26 cellular contexts compared by ENCODE assay signal in the genomic region with DNA sequence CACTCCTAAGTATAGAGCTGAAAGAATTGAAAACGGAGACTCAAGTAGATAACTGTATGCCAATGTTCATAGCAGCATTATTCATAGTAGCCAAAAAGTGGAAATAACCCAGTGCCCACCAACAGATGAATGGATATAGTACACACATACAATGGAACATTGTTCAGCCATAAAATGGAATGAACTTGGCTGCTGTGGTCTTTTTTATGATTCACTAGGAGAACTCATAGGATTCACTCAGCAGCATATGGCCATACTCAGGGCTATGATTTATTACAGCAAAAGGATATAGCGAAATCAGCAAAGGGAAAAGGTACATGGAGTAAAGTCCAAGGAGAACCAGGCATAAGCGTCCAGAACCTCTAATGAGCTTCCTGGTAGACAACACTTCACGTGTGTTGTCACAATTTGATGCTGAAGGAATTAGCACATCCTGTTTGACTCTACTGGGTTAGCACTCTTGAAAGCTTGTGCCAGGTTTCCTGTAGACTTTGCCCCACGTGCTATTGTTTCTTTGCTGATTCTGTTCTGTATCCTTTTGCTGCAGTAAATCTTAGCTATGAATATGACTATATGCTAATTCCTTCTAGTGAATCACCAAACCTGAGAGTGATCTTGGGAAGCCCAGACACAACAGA. TPM values are rescaled to one million over a fixed set of nuclear protein-coding genes. Genes with fewer than 3 reads are reported as not detected.
A peak's percentile ranks its signal among the peaks of the same experiment; 100 is the strongest.
DNase-seq lines count a peak whose midpoint lies in the region; ATAC-seq, FAIRE-seq and TF ChIP-seq lines count a peak whose summit lies in the region.
"Had no signal": no experiment of that assay in that cellular context is flagged by ENCODE, and none has a peak within 500 bp of the region (broad histone marks: within the 10 kb centered on the region; RNA-seq: fewer than 3 reads in every experiment).

No MANE protein-coding gene starts in this region.

- no peak overlapping the region for H3K9ac ChIP-seq in K562 (ENCODE audit: insufficient read depth in 1 of 2, low read depth in 2 of 2, low read length in 2 of 2)

- peaks cover 4% of the 10 kb centered on the region for H3K4me1 Mint-ChIP-seq in activated T-cell treated with anti-CD3 and anti-CD28 coated beads, Interleukin-2, amount 50 U/mL, for 4 hours (ENCODE audit: low read depth)
- H3K4me1 Mint-ChIP-seq in activated T-cell treated with anti-CD3 and anti-CD28 coated beads, Interleukin-2, amount 50 U/mL, for 72 hours (ENCODE audit: low read depth), result no peaks in the 10 kb centered on the region

- H3K4me3 ChIP-seq in K562 (no peak overlapping the region), mucosa of descending colon (no peak overlapping the region)
- H3K4me3 ChIP-seq: GM23338, SK-N-MC had no signal

- no peaks in the 10 kb centered on the region for H3K36me3 Mint-ChIP-seq in activated T-cell treated with anti-CD3 and anti-CD28 coated beads, Interleukin-2, amount 50 U/mL, for 4 hours (ENCODE audit: insufficient read depth)
- H3K36me3 Mint-ChIP-seq in activated T-cell treated with anti-CD3 and anti-CD28 coated beads, Interleukin-2, amount 50 U/mL, for 72 hours (ENCODE audit: insufficient read depth in 2 of 2), result peaks cover 3 to 14% of the 10 kb centered on the region in 2 donors
- H3K36me3 Mint-ChIP-seq: CD8-positive, alpha-beta T cell; IgD-negative memory B cell had no signal

- no peak overlapping the region for H2AFZ ChIP-seq in K562 (ENCODE audit: low read depth, low read length)
- H2AFZ ChIP-seq: GM23338 had no signal

- no peak for FAIRE-seq in K562 (lab: Jason Lieb, UNC)
- FAIRE-seq: GM12891 had no signal

- 84% methylated on average over 5 of the region's 5 CpGs for WGBS in K562 (ENCODE audit: insufficient coverage, low coverage, missing lambda C conversion rate)

- H3K9me1 ChIP-seq in K562 (ENCODE audit: control insufficient read depth, insufficient read depth, low read length), result no peaks in the 10 kb centered on the region

- TF ChIP-seq RAD21 in K562 (CRISPR knock-in tag; conservative IDR thresholded peaks at IDR 0.05 in 1 of 2, IDR thresholded peaks at IDR 0.05 in 1 of 2), result no peak

- H3K27me3 Mint-ChIP-seq in activated T-cell treated with anti-CD3 and anti-CD28 coated beads, Interleukin-2, amount 50 U/mL, for 4 hours (ENCODE audit: low read depth), result no peaks in the 10 kb centered on the region
- no peaks in the 10 kb centered on the region for H3K27me3 Mint-ChIP-seq in activated T-cell treated with anti-CD3 and anti-CD28 coated beads, Interleukin-2, amount 50 U/mL, for 72 hours (ENCODE audit: low read depth)
- H3K27me3 Mint-ChIP-seq: IgD-negative memory B cell had no signal

- POLR2A ChIA-PET in K562 (lab: Yijun Ruan, JAX), result interaction anchor here (1.3 kb wide), 1 partner anchor 16 kb away, joined by 3 read pairs; a partner anchor contains a TSS

- no peak for DNase-seq in activated T-cell treated with anti-CD3 and anti-CD28 coated beads, Interleukin-2, amount 50 U/mL, for 4 hours
- DNase-seq in activated T-cell treated with anti-CD3 and anti-CD28 coated beads, Interleukin-2, amount 50 U/mL, for 72 hours, result no peak
- no peak for DNase-seq in K562 (ENCODE audit: extremely low read depth in 1 of 4, low spot score in 3 of 4)
- DNase-seq in mucosa of descending colon, result peak in 1 of 3 donors; percentile 50
- no peak for DNase-seq in NCI-H2196 (lab: John Stamatoyannopoulos, UW; ENCODE audit: unreplicated experiment)
- DNase-seq: AML-193; C1 segment of cervical spinal cord; CD8-positive, alpha-beta T cell; DND-41; HCEC 1CT; Karpas-422; NCI-H1694; NCI-H2171; NCI-H526 treated with DMSO at 0.1 percent for 48 hours; OCI-M1; RPMI8226; SHP77 had no signal

- no peak overlapping the region for H3K4me3 Mint-ChIP-seq in activated T-cell treated with anti-CD3 and anti-CD28 coated beads, Interleukin-2, amount 50 U/mL, for 4 hours
- H3K4me3 Mint-ChIP-seq in activated T-cell treated with anti-CD3 and anti-CD28 coated beads, Interleukin-2, amount 50 U/mL, for 72 hours, result no peak overlapping the region
- H3K4me3 Mint-ChIP-seq: CD8-positive, alpha-beta T cell; GM23338; IgD-negative memory B cell had no signal

- TF ChIP-seq CTCF in K562 (IDR thresholded peaks at IDR 0.05 in 2 of 3, conservative IDR thresholded peaks at IDR 0.05 in 1 of 3; ENCODE audit: insufficient read depth in 2 of 3, low read depth in 1 of 3, low read length in 3 of 3), result no peak
- no peak for TF ChIP-seq CTCF in mucosa of descending colon (IDR thresholded peaks at IDR 0.05)

- no peak for TF ChIP-seq POLR2A in K562 (conservative IDR thresholded peaks at IDR 0.05)

- intact Hi-C loops in K562 (cut with micrococcal nuclease), result no loop called here
- intact Hi-C loops in mucosa of descending colon (cut with DNase I, micrococcal nuclease), result no loop called here

- H3K9me3 Mint-ChIP-seq in activated T-cell treated with anti-CD3 and anti-CD28 coated beads, Interleukin-2, amount 50 U/mL, for 4 hours, result no peaks in the 10 kb centered on the region
- H3K9me3 Mint-ChIP-seq in activated T-cell treated with anti-CD3 and anti-CD28 coated beads, Interleukin-2, amount 50 U/mL, for 72 hours, result peaks cover 0 to 1% of the 10 kb centered on the region in 2 donors
- H3K9me3 Mint-ChIP-seq: CD8-positive, alpha-beta T cell; GM23338; IgD-negative memory B cell had no signal

- no peak overlapping the region for H3K27ac Mint-ChIP-seq in activated T-cell treated with anti-CD3 and anti-CD28 coated beads, Interleukin-2, amount 50 U/mL, for 72 hours
- H3K27ac Mint-ChIP-seq: CD8-positive, alpha-beta T cell; GM23338; IgD-negative memory B cell had no signal

- no peak for TF ChIP-seq EP300 in K562 (IDR thresholded peaks at IDR 0.05; ENCODE audit: low read length)

- H3K79me2 ChIP-seq in K562 (ENCODE audit: control insufficient read depth, insufficient read depth, low read length), result peaks cover 21% of the 10 kb centered on the region; the same call in 2 of the 3 replicates

- CTCF ChIA-PET in K562 (lab: Yijun Ruan, JAX; ENCODE audit: low intra/inter-chr PET ratio), result no interaction called here

- H3K36me3 ChIP-seq in K562 (ENCODE audit: control insufficient read depth, insufficient read depth, low read length) (peaks cover 63% of the 10 kb centered on the region), mucosa of descending colon (ENCODE audit: low read depth) (no peaks in the 10 kb centered on the region)

- H3K4me1 ChIP-seq in K562 (replicated peaks in 1 of 2; ENCODE audit: control insufficient read depth in 2 of 2, insufficient read depth in 2 of 2, low read length in 2 of 2) (no peaks in the 10 kb centered on the region), mucosa of descending colon (ENCODE audit: low read depth) (no peaks in the 10 kb centered on the region)

- no peak overlapping the region for H3K27ac ChIP-seq in K562 (ENCODE audit: extremely low read depth, low read depth, low read length)
- H3K27ac ChIP-seq: SK-N-MC had no signal

- no peaks in the 10 kb centered on the region for H3K27me3 ChIP-seq in K562 (ENCODE audit: control insufficient read depth in 2 of 2, insufficient read depth in 2 of 2, low read length in 2 of 2)

- H3K4me2 ChIP-seq in K562 (ENCODE audit: insufficient read depth, low read length), result no peak overlapping the region
- H3K4me2 ChIP-seq: GM23338 had no signal

- BruUV-seq in K562 (replicated peaks; lab: Mats Ljungman, UMichigan), result no TSS peak

- H4K20me1 ChIP-seq in K562 (replicated peaks; ENCODE audit: control insufficient read depth, insufficient read depth, low read length), result no peaks in the 10 kb centered on the region

- H3K9me3 ChIP-seq in K562 (replicated peaks; ENCODE audit: control insufficient read depth, insufficient read depth, low read depth, low read length) (no peaks in the 10 kb centered on the region), mucosa of descending colon (no peaks in the 10 kb centered on the region)

- in situ Hi-C loops in K562 (cut with MboI), result no loop called here

- ATAC-seq in activated T-cell treated with anti-CD3 and anti-CD28 coated beads, Interleukin-2, amount 50 U/mL, for 4 hours, result peak; percentile 14 to 25
- ATAC-seq in activated T-cell treated with anti-CD3 and anti-CD28 coated beads, Interleukin-2, amount 50 U/mL, for 72 hours (replicated peaks in 1 of 2), result no peak
- ATAC-seq in K562 (peak; percentile 27; the same call in 1 of the 3 replicates), mucosa of descending colon (peak; percentile 98), GM21619 (IDR thresholded peaks at IDR 0.05; ENCODE audit: unreplicated experiment) (no peak), HG02642 (IDR thresholded peaks at IDR 0.05; ENCODE audit: poor library complexity, unreplicated experiment) (no peak)
- ATAC-seq: CD8-positive, alpha-beta T cell; GM23338 had no signal

RNA-seq across cellular contexts. Expression of a gene that starts 15.7 kb away (rescaled TPM):
- 1 to 10 TPM; 2.1 to 3.7 (median 2.4) TPM for total RNA-seq in activated T-cell treated with anti-CD3 and anti-CD28 coated beads, Interleukin-2, amount 50 U/mL, for 4 hours
- 10 to 100 TPM; 23.7 to 25.2 TPM for total RNA-seq in activated T-cell treated with anti-CD3 and anti-CD28 coated beads, Interleukin-2, amount 50 U/mL, for 72 hours
- total RNA-seq in K562 (2011; cell fraction: chromatin; rRNA removed; ENCODE audit: low replicate concordance), result 17.6 and 59.0 TPM in 2 replicates
- 12.3 and 16.8 TPM in 2 replicates for total RNA-seq in K562 (2011; cell fraction: nucleolus; rRNA removed)
- total RNA-seq in K562 (2011; cell fraction: nucleoplasm; rRNA removed), result 37.6 and 46.6 TPM in 2 replicates
- total RNA-seq in K562 (2014; rRNA removed), result 44.8 and 54.5 TPM in 2 replicates
- 56.5 and 66.3 TPM in 2 replicates for total RNA-seq in K562 (2014; rRNA removed; fragmentation: Illumina TruSeq; extraction: Trizol)
- 57.9 and 67.0 TPM in 2 replicates for total RNA-seq in K562 (2015; rRNA removed; fragmentation: Illumina TruSeq; extraction: Trizol)
- total RNA-seq in K562 (2021), result 53.4 and 62.3 TPM in 2 replicates
- 59.9 and 77.4 TPM in 2 replicates for polyA plus RNA-seq in K562 (2011; rRNA removed)
- polyA plus RNA-seq in K562 (2011; cell fraction: cytosol; rRNA removed), result 19.9 and 53.0 TPM in 2 replicates
- 11.0 and 17.5 TPM in 2 replicates for polyA plus RNA-seq in K562 (2011; cell fraction: nucleus; rRNA removed)
- polyA plus RNA-seq in K562 (2012), result 79.4 and 84.3 TPM in 2 replicates
- polyA plus RNA-seq in K562 (2014; fragmentation: Illumina TruSeq; extraction: Trizol), result 69.7 and 75.0 TPM in 2 replicates
- 100 to 1,000 TPM in 1 of 2 experiments, 10 to 100 TPM in 1; 87.6 to 100 TPM for polyA plus RNA-seq in K562 (2014; fragmentation: Nextera tagmentation; extraction: Ambion mirVana)
- 60.9 and 76.0 TPM in 2 replicates for polyA plus RNA-seq in K562 (2014; rRNA removed)
- polyA minus RNA-seq in K562 (2011; rRNA and poly(A)+ RNA removed), result 40.2 and 40.5 TPM in 2 replicates
- polyA minus RNA-seq in K562 (2011; cell fraction: cytosol; rRNA and poly(A)+ RNA removed), result 16.4 and 21.9 TPM in 2 replicates
- polyA minus RNA-seq in K562 (2011; cell fraction: nucleus; rRNA and poly(A)+ RNA removed), result 26.8 and 42.2 TPM in 2 replicates
- 1 to 10 TPM in 2 of 3 donors, under 1 TPM in 1; 0.66 to 6.7 (median 2.5) TPM for total RNA-seq in mucosa of descending colon
- polyA plus RNA-seq: IgD-negative memory B cell had no signal

RNA-seq across cellular contexts. Expression of a gene that starts 26.6 kb away (rescaled TPM):
- total RNA-seq in activated T-cell treated with anti-CD3 and anti-CD28 coated beads, Interleukin-2, amount 50 U/mL, for 4 hours, result not detected
- not detected for total RNA-seq in activated T-cell treated with anti-CD3 and anti-CD28 coated beads, Interleukin-2, amount 50 U/mL, for 72 hours
- not detected in 2 replicates for total RNA-seq in K562 (2011; cell fraction: chromatin; rRNA removed; ENCODE audit: low replicate concordance)
- not detected in 2 replicates for total RNA-seq in K562 (2011; cell fraction: nucleolus; rRNA removed)
- total RNA-seq in K562 (2011; cell fraction: nucleoplasm; rRNA removed), result 0.15 TPM in 1 of 2 replicates, not detected in the other
- total RNA-seq in K562 (2014; rRNA removed) (not detected in 2 replicates), K562 (2014; rRNA removed; fragmentation: Illumina TruSeq; extraction: Trizol) (not detected in 2 replicates), K562 (2015; rRNA removed; fragmentation: Illumina TruSeq; extraction: Trizol) (not detected in 2 replicates), K562 (2021) (0.13 TPM in 1 of 2 replicates, not detected in the other), mucosa of descending colon (not detected)
- polyA plus RNA-seq in K562 (2011; rRNA removed) (0.07 and 0.15 TPM in 2 replicates), K562 (2014; fragmentation: Illumina TruSeq; extraction: Trizol) (not detected in 2 replicates), K562 (2014; fragmentation: Nextera tagmentation; extraction: Ambion mirVana) (under 1 TPM in 1 of 2 experiments, not detected in 1; 0.03 TPM), K562 (2014; rRNA removed) (not detected in 2 replicates)
- 0.01 and 0.06 TPM in 2 replicates for polyA plus RNA-seq in K562 (2011; cell fraction: cytosol; rRNA removed)
- polyA plus RNA-seq in K562 (2011; cell fraction: nucleus; rRNA removed), result 0.10 and 0.20 TPM in 2 replicates
- not detected in 2 replicates for polyA plus RNA-seq in K562 (2012)
- polyA minus RNA-seq in K562 (2011; rRNA and poly(A)+ RNA removed), result 0.06 and 0.21 TPM in 2 replicates
- polyA minus RNA-seq in K562 (2011; cell fraction: cytosol; rRNA and poly(A)+ RNA removed), result not detected in 2 replicates
- not detected in 2 replicates for polyA minus RNA-seq in K562 (2011; cell fraction: nucleus; rRNA and poly(A)+ RNA removed)
- total RNA-seq: A172; CD8-positive, alpha-beta T cell; GM23338; M059J had no signal
- polyA plus RNA-seq: AG04450, GM23338, IgD-negative memory B cell had no signal

Comparison
In these comparisons a context has a peak if more than half of its experiments do, and no peak if none do; other contexts are left out.
1. ATAC-seq: peak in activated T-cell treated with anti-CD3 and anti-CD28 coated beads, Interleukin-2, amount 50 U/mL, for 4 hours (2 of 2), K562 (single experiment) and mucosa of descending colon (single experiment); none in activated T-cell treated with anti-CD3 and anti-CD28 coated beads, Interleukin-2, amount 50 U/mL, for 72 hours (0 of 2), GM21619 (single experiment) and HG02642 (single experiment).